ENCODE assay signal across 8 cellular contexts in genomic region chr18:51028201-51028805, GRCh38. TPM values are rescaled to one million over a fixed set of nuclear protein-coding genes. Genes with fewer than 3 reads are reported as not detected.
DNase-seq lines count a peak whose midpoint lies in the region; ATAC-seq and TF ChIP-seq lines count a peak whose summit lies in the region.

No MANE protein-coding gene starts in this region.

- no peak overlapping the region for H3K27ac ChIP-seq in DOHH2 (ENCODE audit: low read depth, low read length)
- no peak overlapping the region for H3K27ac ChIP-seq in ovary

- no peaks in the 10 kb centered on the region for H3K9me2 ChIP-seq in DOHH2 (replicated peaks; ENCODE audit: control insufficient read depth, low read length)

- no peak for ATAC-seq in T-helper 17 cell
- no peak for ATAC-seq in GM21390 (IDR thresholded peaks at IDR 0.05; ENCODE audit: unreplicated experiment)

- TF ChIP-seq CTCF in DOHH2 (IDR thresholded peaks at IDR 0.05; ENCODE audit: low read depth, low read length, poor library complexity, severe bottlenecking) (peak; percentile 27), ovary (IDR thresholded peaks at IDR 0.05) (no peak)

- H3F3A ChIP-seq in DOHH2 (ENCODE audit: control insufficient read depth, insufficient read depth) = no peaks in the 10 kb centered on the region

- H3K27me3 ChIP-seq in DOHH2 (ENCODE audit: control insufficient read depth, low read length) (no peaks in the 10 kb centered on the region), ovary (no peaks in the 10 kb centered on the region)

- H3K36me3 ChIP-seq in DOHH2 (ENCODE audit: control insufficient read depth, low read length) (peaks cover 31% of the 10 kb centered on the region), ovary (no peaks in the 10 kb centered on the region)

- H3K36me3 Mint-ChIP-seq in T-helper 17 cell (ENCODE audit: low read depth) = peaks cover 8% of the 10 kb centered on the region
- H3K36me3 Mint-ChIP-seq in immature natural killer cell = peaks cover 5 to 7% (median 5%) of the 10 kb centered on the region in 3 donors

- H3K4me1 Mint-ChIP-seq in T-helper 17 cell (peaks cover 33% of the 10 kb centered on the region), immature natural killer cell (peaks cover 48 to 53% of the 10 kb centered on the region in 2 donors)

- no peaks in the 10 kb centered on the region for H3K9me3 Mint-ChIP-seq in immature natural killer cell

- H3K27ac Mint-ChIP-seq in T-helper 17 cell (peak overlapping the region; percentile 97), immature natural killer cell (peak overlapping the region; percentile 95 to 99 (median 98))

- H3K27me3 Mint-ChIP-seq in T-helper 17 cell = no peaks in the 10 kb centered on the region
- H3K27me3 Mint-ChIP-seq in immature natural killer cell (ENCODE audit: low read depth in 3 of 3) = peaks cover 15 to 23% (median 23%) of the 10 kb centered on the region in 3 donors

- H3K79me2 ChIP-seq in DOHH2 (ENCODE audit: control insufficient read depth, low read length) = peaks cover 50% of the 10 kb centered on the region

- H3K4me3 Mint-ChIP-seq in T-helper 17 cell = peak overlapping the region; percentile 94
- peak overlapping the region; percentile 94 to 96 (median 95) for H3K4me3 Mint-ChIP-seq in immature natural killer cell

- no peaks in the 10 kb centered on the region for H3K9me3 ChIP-seq in DOHH2 (ENCODE audit: control insufficient read depth, insufficient read depth, low read length)
- no peaks in the 10 kb centered on the region for H3K9me3 ChIP-seq in T-helper 17 cell (ENCODE audit: control insufficient read depth, low read length, poor library complexity, severe bottlenecking)
- no peaks in the 10 kb centered on the region for H3K9me3 ChIP-seq in ovary

- intact Hi-C loops in ovary (cut with DNase I) = no loop called here

- H3K4me2 ChIP-seq in DOHH2 (ENCODE audit: low read length) = peak overlapping the region; percentile 93

- peaks cover 22% of the 10 kb centered on the region for H4K20me1 ChIP-seq in DOHH2 (ENCODE audit: control insufficient read depth, insufficient read depth, low read depth, low read length)

- DNase-seq in H4 (ENCODE audit: low spot score) = peak; percentile 27
- no peak for DNase-seq in T-helper 17 cell
- no peak for DNase-seq in immature natural killer cell
- no peak for DNase-seq in NCI-H128 (lab: John Stamatoyannopoulos, UW; ENCODE audit: unreplicated experiment)
- no peak for DNase-seq in ovary
- no peak for DNase-seq in occipital lobe (lab: John Stamatoyannopoulos, UW)

- TF ChIP-seq POLR2A in ovary (IDR thresholded peaks at IDR 0.05) = no peak

- H3K4me1 ChIP-seq in DOHH2 (ENCODE audit: control insufficient read depth, low read length) (peaks cover 33% of the 10 kb centered on the region), ovary (ENCODE audit: insufficient read depth) (peaks cover 5% of the 10 kb centered on the region)

- TF ChIP-seq EP300 in ovary (IDR thresholded peaks at IDR 0.05) = no peak

- H3K4me3 ChIP-seq in DOHH2 (ENCODE audit: low read length) (peak overlapping the region; percentile 81), ovary (no peak overlapping the region)

- WGBS in ovary, 3 donors = 90 to 98% (median 94%) methylated on average over 4 of the region's 4 CpGs

RNA-seq across cellular contexts. Expression of gene SMAD4, which starts 1.7 kb away (rescaled TPM):
- 46.0 and 87.2 TPM in 2 replicates for total RNA-seq in H4 (2014; rRNA removed; shearing (Covaris generic))
- total RNA-seq in T-helper 17 cell = 10 to 100 TPM; 66.7 to 78.6 TPM
- polyA plus RNA-seq in immature natural killer cell = 10 to 100 TPM; 38.8 to 67.2 (median 39.0) TPM
- total RNA-seq in ovary = 100 to 1,000 TPM; 104 to 159 (median 140) TPM
- 100 to 1,000 TPM in 1 of 2 donors, 10 to 100 TPM in 1; 38.5 to 117 TPM for polyA plus RNA-seq in ovary
- 80.2 TPM for total RNA-seq in occipital lobe
